ENCODE assay signal across 22 cellular contexts in the genomic region with DNA sequence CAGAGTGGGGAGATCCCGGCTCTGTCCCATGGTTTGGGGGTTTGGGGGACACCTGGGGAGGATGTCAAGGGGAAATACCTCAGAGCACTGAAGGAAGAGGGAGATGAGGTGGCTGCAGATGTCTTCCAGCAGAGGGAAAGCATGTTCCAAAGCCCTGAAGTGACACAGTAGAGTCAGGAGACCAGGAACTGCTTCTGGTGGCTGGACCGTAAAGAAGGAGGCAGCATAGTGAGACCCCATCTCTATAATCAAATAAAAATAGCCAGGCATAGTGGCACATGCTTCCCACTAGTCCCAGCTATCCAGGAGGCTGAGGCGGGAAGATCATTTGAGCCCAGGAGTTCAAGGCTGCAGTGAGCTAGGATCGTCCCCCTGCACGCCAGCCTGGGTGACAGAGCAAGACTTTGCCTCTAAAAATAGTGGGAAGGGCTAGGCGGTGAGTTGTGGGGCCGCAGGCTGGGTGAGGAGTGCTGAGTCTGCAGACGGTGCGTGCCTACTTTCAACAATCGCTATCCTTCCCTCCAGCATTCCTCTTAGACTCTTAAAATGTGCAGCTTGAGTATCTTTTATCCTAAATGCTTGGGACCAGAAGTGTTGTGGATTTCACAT. TPM values are rescaled to one million over a fixed set of nuclear protein-coding genes. Genes with fewer than 3 reads are reported as not detected.
"Had no signal": no experiment of that assay in that cellular context is flagged by ENCODE, and none has a peak within 500 bp of the region (broad histone marks: within the 10 kb centered on the region; RNA-seq: fewer than 3 reads in every experiment).

No MANE protein-coding gene starts in this region.

- ATAC-seq: activated T-cell treated with anti-CD3 and anti-CD28 coated beads, Interleukin-2, amount 50 U/mL, for 4 hours; gastroesophageal sphincter; left cardiac atrium had no signal

- H3K9me3 ChIP-seq: colonic mucosa, gastroesophageal sphincter, mucosa of descending colon had no signal

- FAIRE-seq: astrocyte, islet of Langerhans had no signal

- H3K4me3 ChIP-seq: colonic mucosa, gastroesophageal sphincter, mucosa of descending colon had no signal

- H3K27me3 ChIP-seq: colonic mucosa, gastroesophageal sphincter had no signal

- H3K36me3 Mint-ChIP-seq: activated naive CD8-positive, alpha-beta T cell treated with anti-CD3 and anti-CD28 coated beads for 36 hours; memory B cell had no signal

- H3K4me1 ChIP-seq: colonic mucosa had no signal

- H3K27ac Mint-ChIP-seq: activated naive CD8-positive, alpha-beta T cell treated with anti-CD3 and anti-CD28 coated beads for 36 hours; activated T-helper 2 cell treated with anti-CD3 and anti-CD28 coated beads, Interferon-gamma antibody, Interleukin-2, Interleukin-4, amounts not matched to agents 10 μg/mL and 5 μg/mL and 100 μg/mL, durations not matched to agents 14 hours and 24 hours and 36 hours; endodermal cell; memory B cell; T-helper 1 cell treated with Interleukin-12 subunit alpha and Interleukin-12 subunit beta and Interleukin-4 antibody, amounts not matched to agents 30 μg/mL and 1 μg/mL, for 36 hours had no signal

- H3K4me1 Mint-ChIP-seq: activated naive CD8-positive, alpha-beta T cell treated with anti-CD3 and anti-CD28 coated beads for 36 hours; memory B cell had no signal

- H3K9me3 Mint-ChIP-seq: activated naive CD8-positive, alpha-beta T cell treated with anti-CD3 and anti-CD28 coated beads for 36 hours; activated T-cell treated with anti-CD3 and anti-CD28 coated beads, Interleukin-2, amount 50 U/mL, for 4 hours; activated T-helper 2 cell treated with anti-CD3 and anti-CD28 coated beads, Interferon-gamma antibody, Interleukin-2, Interleukin-4, amounts not matched to agents 10 μg/mL and 5 μg/mL and 100 μg/mL, durations not matched to agents 14 hours and 24 hours and 36 hours; endodermal cell; memory B cell; T-helper 1 cell treated with Interleukin-12 subunit alpha and Interleukin-12 subunit beta and Interleukin-4 antibody, amounts not matched to agents 30 μg/mL and 1 μg/mL, for 36 hours had no signal

- H3K36me3 ChIP-seq: colonic mucosa, gastroesophageal sphincter had no signal

- H3K4me3 Mint-ChIP-seq: activated naive CD8-positive, alpha-beta T cell treated with anti-CD3 and anti-CD28 coated beads for 36 hours; activated T-cell treated with anti-CD3 and anti-CD28 coated beads, Interleukin-2, amount 50 U/mL, for 4 hours; endodermal cell; memory B cell; T-helper 1 cell treated with Interleukin-12 subunit alpha and Interleukin-12 subunit beta and Interleukin-4 antibody, amounts not matched to agents 30 μg/mL and 1 μg/mL, for 36 hours had no signal

- DNase-seq: activated CD4-positive, alpha-beta T cell treated with anti-CD3 and anti-CD28 coated beads for 4 hours; activated CD4-positive, alpha-beta T cell treated with anti-CD3 and anti-CD28 coated beads, Interleukin-2, amount 50 U/mL, for 48 hours; activated CD4-positive, CD25-positive, alpha-beta regulatory T cell; activated CD8-positive, alpha-beta memory T cell treated with anti-CD3 and anti-CD28 coated beads, Interleukin-2, amount 50 U/mL, for 48 hours; activated naive CD4-positive, alpha-beta T cell treated with Interleukin-2 at 50 U/mL for 16 hours; activated naive CD8-positive, alpha-beta T cell treated with anti-CD3 and anti-CD28 coated beads for 36 hours; activated T-cell treated with anti-CD3 and anti-CD28 coated beads, Interleukin-2, amount 50 U/mL, for 4 hours; colonic mucosa; endodermal cell; head of caudate nucleus; left cardiac atrium; mucosa of descending colon; occipital lobe; stimulated activated CD4-positive, alpha-beta T cell treated with anti-CD3 and anti-CD28 coated beads, Interleukin-4, amount 100 ng/mL, for 24 hours; stimulated activated naive CD4-positive, alpha-beta T cell treated with Interleukin-2 at 50 U/mL for 16 hours had no signal

- H3K27ac ChIP-seq: colonic mucosa, gastroesophageal sphincter had no signal

RNA-seq across cellular contexts. Expression of a gene that starts 26.2 kb away (rescaled TPM):
- total RNA-seq: activated CD8-positive, alpha-beta memory T cell treated with anti-CD3 and anti-CD28 coated beads for 36 hours had no signal
